Comparison of ENCODE assay signal across 1 cellular context in the genomic region with DNA sequence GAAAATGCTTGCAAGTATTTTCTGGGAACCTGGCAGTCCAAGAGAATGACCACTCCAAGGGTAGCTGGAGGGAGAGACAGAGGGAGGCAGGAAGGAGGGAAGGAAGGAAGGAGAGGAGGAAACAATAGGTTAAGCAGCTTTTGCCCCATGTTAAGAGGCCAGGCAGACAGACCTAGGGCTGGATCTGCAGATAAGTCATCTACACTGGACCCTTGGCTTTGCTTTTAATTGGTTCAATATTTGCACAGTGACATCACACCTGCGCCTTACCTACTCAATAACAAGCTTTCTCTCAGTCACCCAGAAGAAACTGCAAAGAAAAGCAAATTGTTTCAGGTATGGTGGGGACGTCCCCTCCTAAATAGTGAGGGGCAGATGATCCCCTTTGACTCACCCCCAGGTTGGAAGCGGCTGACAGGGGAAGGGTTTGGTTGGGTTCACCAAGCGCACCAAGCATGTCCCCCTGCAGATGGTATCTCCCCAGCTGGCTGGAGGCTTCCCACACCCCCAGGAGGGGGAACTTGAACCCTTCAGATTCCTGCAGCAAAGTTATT.
A peak's percentile ranks its signal among the peaks of the same experiment; 100 is the strongest.
TF ChIP-seq lines count a peak whose summit lies in the region.

No MANE protein-coding gene starts in this region.

TF ChIP-seq in HepG2, 621 proteins besides CTCF, POLR2A, EP300 and RAD21 (continued from another document and continues in another):
- TF ChIP-seq, protein P1, sequence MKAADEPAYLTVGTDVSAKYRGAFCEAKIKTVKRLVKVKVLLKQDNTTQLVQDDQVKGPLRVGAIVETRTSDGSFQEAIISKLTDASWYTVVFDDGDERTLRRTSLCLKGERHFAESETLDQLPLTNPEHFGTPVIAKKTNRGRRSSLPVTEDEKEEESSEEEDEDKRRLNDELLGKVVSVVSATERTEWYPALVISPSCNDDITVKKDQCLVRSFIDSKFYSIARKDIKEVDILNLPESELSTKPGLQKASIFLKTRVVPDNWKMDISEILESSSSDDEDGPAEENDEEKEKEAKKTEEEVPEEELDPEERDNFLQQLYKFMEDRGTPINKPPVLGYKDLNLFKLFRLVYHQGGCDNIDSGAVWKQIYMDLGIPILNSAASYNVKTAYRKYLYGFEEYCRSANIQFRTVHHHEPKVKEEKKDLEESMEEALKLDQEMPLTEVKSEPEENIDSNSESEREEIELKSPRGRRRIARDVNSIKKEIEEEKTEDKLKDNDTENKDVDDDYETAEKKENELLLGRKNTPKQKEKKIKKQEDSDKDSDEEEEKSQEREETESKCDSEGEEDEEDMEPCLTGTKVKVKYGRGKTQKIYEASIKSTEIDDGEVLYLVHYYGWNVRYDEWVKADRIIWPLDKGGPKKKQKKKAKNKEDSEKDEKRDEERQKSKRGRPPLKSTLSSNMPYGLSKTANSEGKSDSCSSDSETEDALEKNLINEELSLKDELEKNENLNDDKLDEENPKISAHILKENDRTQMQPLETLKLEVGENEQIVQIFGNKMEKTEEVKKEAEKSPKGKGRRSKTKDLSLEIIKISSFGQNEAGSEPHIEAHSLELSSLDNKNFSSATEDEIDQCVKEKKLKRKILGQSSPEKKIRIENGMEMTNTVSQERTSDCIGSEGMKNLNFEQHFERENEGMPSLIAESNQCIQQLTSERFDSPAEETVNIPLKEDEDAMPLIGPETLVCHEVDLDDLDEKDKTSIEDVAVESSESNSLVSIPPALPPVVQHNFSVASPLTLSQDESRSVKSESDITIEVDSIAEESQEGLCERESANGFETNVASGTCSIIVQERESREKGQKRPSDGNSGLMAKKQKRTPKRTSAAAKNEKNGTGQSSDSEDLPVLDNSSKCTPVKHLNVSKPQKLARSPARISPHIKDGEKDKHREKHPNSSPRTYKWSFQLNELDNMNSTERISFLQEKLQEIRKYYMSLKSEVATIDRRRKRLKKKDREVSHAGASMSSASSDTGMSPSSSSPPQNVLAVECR (CRISPR knock-in tag; IDR thresholded peaks at IDR 0.05; ENCODE audit: borderline replicate concordance), result peak; percentile 32; the same call in 1 of the 2 replicates
- TF ChIP-seq ZNF550 (CRISPR knock-in tag; IDR thresholded peaks at IDR 0.05; ENCODE audit: borderline replicate concordance) (no peak), NFIB (CRISPR knock-in tag; IDR thresholded peaks at IDR 0.05; ENCODE audit: borderline replicate concordance) (no peak), ZNF143 (CRISPR knock-in tag; IDR thresholded peaks at IDR 0.05) (no peak), ZNF672 (CRISPR knock-in tag; IDR thresholded peaks at IDR 0.05) (no peak), ZNF737 (CRISPR knock-in tag; IDR thresholded peaks at IDR 0.05; ENCODE audit: borderline replicate concordance) (no peak), ZSCAN9 (CRISPR knock-in tag; IDR thresholded peaks at IDR 0.05; ENCODE audit: borderline replicate concordance) (no peak), BATF2 (CRISPR knock-in tag; IDR thresholded peaks at IDR 0.05) (no peak), SOX5 (CRISPR knock-in tag; IDR thresholded peaks at IDR 0.05; ENCODE audit: borderline replicate concordance) (peak; percentile 40; the same call in 1 of the 2 replicates), ZFAT (CRISPR knock-in tag; conservative IDR thresholded peaks at IDR 0.05) (no peak), ZNF275 (CRISPR knock-in tag; IDR thresholded peaks at IDR 0.05; ENCODE audit: borderline replicate concordance) (no peak), GPN1 (CRISPR knock-in tag; IDR thresholded peaks at IDR 0.05; ENCODE audit: borderline replicate concordance) (no peak), PPARG (CRISPR knock-in tag; conservative IDR thresholded peaks at IDR 0.05) (0 out of 2 replicates have a peak, but pooled peaks have one; percentile 44), MEIS1 (CRISPR knock-in tag; IDR thresholded peaks at IDR 0.05; ENCODE audit: borderline replicate concordance) (no peak), ZNF558 (CRISPR knock-in tag; IDR thresholded peaks at IDR 0.05; ENCODE audit: borderline replicate concordance) (no peak), TCF7 (IDR thresholded peaks at IDR 0.05; ENCODE audit: low read depth) (no peak), MIER3 (CRISPR knock-in tag; IDR thresholded peaks at IDR 0.05; ENCODE audit: borderline replicate concordance) (no peak), SMC3 (IDR thresholded peaks at IDR 0.05; ENCODE audit: low read length) (no peak), E2F1 (CRISPR knock-in tag; IDR thresholded peaks at IDR 0.05) (no peak), ZNF17 (CRISPR knock-in tag; IDR thresholded peaks at IDR 0.05) (no peak), MAX (IDR thresholded peaks at IDR 0.05) (no peak), ZNF652 (CRISPR knock-in tag; IDR thresholded peaks at IDR 0.05; ENCODE audit: borderline replicate concordance, low read depth) (0 out of 2 replicates have a peak, but pooled peaks have one; percentile 33), AKAP8 (CRISPR knock-in tag; IDR thresholded peaks at IDR 0.05) (peak; percentile 56; the same call in 1 of the 2 replicates), HDAC1 (CRISPR knock-in tag; IDR thresholded peaks at IDR 0.05) (no peak), NONO (IDR thresholded peaks at IDR 0.05) (no peak), NONO (CRISPR knock-in tag; conservative IDR thresholded peaks at IDR 0.05) (no peak), DZIP1 (CRISPR knock-in tag; IDR thresholded peaks at IDR 0.05) (no peak), GRHL1 (CRISPR knock-in tag; conservative IDR thresholded peaks at IDR 0.05) (no peak), TRIM24 (CRISPR knock-in tag; IDR thresholded peaks at IDR 0.05) (no peak), ZNF20 (CRISPR knock-in tag; IDR thresholded peaks at IDR 0.05) (no peak), IRF2 (CRISPR knock-in tag; IDR thresholded peaks at IDR 0.05) (0 out of 2 replicates have a peak, but pooled peaks have one; percentile 12), ARNTL (CRISPR knock-in tag; IDR thresholded peaks at IDR 0.05) (no peak), ZNF230 (CRISPR knock-in tag; IDR thresholded peaks at IDR 0.05) (no peak), ZFP41 (CRISPR knock-in tag; IDR thresholded peaks at IDR 0.05; ENCODE audit: borderline replicate concordance) (no peak), MED1 (CRISPR knock-in tag; IDR thresholded peaks at IDR 0.05) (peak; percentile 60)
- TF ChIP-seq, protein P2, sequence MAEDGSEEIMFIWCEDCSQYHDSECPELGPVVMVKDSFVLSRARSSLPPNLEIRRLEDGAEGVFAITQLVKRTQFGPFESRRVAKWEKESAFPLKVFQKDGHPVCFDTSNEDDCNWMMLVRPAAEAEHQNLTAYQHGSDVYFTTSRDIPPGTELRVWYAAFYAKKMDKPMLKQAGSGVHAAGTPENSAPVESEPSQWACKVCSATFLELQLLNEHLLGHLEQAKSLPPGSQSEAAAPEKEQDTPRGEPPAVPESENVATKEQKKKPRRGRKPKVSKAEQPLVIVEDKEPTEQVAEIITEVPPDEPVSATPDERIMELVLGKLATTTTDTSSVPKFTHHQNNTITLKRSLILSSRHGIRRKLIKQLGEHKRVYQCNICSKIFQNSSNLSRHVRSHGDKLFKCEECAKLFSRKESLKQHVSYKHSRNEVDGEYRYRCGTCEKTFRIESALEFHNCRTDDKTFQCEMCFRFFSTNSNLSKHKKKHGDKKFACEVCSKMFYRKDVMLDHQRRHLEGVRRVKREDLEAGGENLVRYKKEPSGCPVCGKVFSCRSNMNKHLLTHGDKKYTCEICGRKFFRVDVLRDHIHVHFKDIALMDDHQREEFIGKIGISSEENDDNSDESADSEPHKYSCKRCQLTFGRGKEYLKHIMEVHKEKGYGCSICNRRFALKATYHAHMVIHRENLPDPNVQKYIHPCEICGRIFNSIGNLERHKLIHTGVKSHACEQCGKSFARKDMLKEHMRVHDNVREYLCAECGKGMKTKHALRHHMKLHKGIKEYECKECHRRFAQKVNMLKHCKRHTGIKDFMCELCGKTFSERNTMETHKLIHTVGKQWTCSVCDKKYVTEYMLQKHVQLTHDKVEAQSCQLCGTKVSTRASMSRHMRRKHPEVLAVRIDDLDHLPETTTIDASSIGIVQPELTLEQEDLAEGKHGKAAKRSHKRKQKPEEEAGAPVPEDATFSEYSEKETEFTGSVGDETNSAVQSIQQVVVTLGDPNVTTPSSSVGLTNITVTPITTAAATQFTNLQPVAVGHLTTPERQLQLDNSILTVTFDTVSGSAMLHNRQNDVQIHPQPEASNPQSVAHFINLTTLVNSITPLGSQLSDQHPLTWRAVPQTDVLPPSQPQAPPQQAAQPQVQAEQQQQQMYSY (CRISPR knock-in tag; IDR thresholded peaks at IDR 0.05), result no peak
- TF ChIP-seq, protein P3, sequence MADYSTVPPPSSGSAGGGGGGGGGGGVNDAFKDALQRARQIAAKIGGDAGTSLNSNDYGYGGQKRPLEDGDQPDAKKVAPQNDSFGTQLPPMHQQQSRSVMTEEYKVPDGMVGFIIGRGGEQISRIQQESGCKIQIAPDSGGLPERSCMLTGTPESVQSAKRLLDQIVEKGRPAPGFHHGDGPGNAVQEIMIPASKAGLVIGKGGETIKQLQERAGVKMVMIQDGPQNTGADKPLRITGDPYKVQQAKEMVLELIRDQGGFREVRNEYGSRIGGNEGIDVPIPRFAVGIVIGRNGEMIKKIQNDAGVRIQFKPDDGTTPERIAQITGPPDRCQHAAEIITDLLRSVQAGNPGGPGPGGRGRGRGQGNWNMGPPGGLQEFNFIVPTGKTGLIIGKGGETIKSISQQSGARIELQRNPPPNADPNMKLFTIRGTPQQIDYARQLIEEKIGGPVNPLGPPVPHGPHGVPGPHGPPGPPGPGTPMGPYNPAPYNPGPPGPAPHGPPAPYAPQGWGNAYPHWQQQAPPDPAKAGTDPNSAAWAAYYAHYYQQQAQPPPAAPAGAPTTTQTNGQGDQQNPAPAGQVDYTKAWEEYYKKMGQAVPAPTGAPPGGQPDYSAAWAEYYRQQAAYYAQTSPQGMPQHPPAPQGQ (CRISPR knock-in tag; IDR thresholded peaks at IDR 0.05; ENCODE audit: borderline replicate concordance), result no peak
